2 cellular contexts compared by ENCODE assay signal in genomic region chr10:43436291-43437140, GRCh38.
A peak's percentile ranks its signal among the peaks of the same experiment; 100 is the strongest.
TF ChIP-seq lines count a peak whose summit lies in the region.

Gene ZNF487 (plus strand): TSS chr10:43437111. CDS start chr10:43475814, 38,703 bp downstream.

TF ChIP-seq in GM23338, 12 proteins besides CTCF, POLR2A, EP300 and RAD21:
- TF ChIP-seq ZNF462 (CRISPR knock-in tag; IDR thresholded peaks at IDR 0.05): no peak
- peak; percentile 89 for TF ChIP-seq CREB1 (CRISPR knock-in tag; IDR thresholded peaks at IDR 0.05; ENCODE audit: low read depth)
- peak; percentile 70 for TF ChIP-seq POLR2AphosphoS5 (IDR thresholded peaks at IDR 0.05; ENCODE audit: low read depth)
- TF ChIP-seq EZH2 (IDR thresholded peaks at IDR 0.05; ENCODE audit: low read depth, unreplicated experiment): no peak
- no peak for TF ChIP-seq REST (IDR thresholded peaks at IDR 0.05; ENCODE audit: unreplicated experiment)
- no peak for TF ChIP-seq JUNB (IDR thresholded peaks at IDR 0.05; ENCODE audit: unreplicated experiment)
- no peak for TF ChIP-seq EZH2phosphoT487 (IDR thresholded peaks at IDR 0.05; ENCODE audit: unreplicated experiment)
- TF ChIP-seq ZNF114 (CRISPR knock-in tag; IDR thresholded peaks at IDR 0.05): no peak
- no peak for TF ChIP-seq NANOG (IDR thresholded peaks at IDR 0.05; ENCODE audit: borderline replicate concordance)
- TF ChIP-seq ETS1 (IDR thresholded peaks at IDR 0.05): no peak
- TF ChIP-seq ZNF331 (CRISPR knock-in tag; IDR thresholded peaks at IDR 0.05; ENCODE audit: low read depth): no peak
- TF ChIP-seq STAT1 (IDR thresholded peaks at IDR 0.05; ENCODE audit: unreplicated experiment): no peak
TF ChIP-seq in GM23338: peak in this region for 2.

TF ChIP-seq in SK-N-SH, 30 proteins besides CTCF, POLR2A, EP300 and RAD21 (continued from another document):
- peak; percentile 60 for TF ChIP-seq MXI1 (IDR thresholded peaks at IDR 0.05; ENCODE audit: low read depth, low read length)
- TF ChIP-seq POLR2AphosphoS5 (IDR thresholded peaks at IDR 0.05; ENCODE audit: low read depth, low read length): peak; percentile 84
- TF ChIP-seq IRF3 (IDR thresholded peaks at IDR 0.05; ENCODE audit: low read depth, low read length): no peak
- peak; percentile 16; the same call in 1 of the 2 replicates for TF ChIP-seq NRF1 (IDR thresholded peaks at IDR 0.05; ENCODE audit: low read depth, low read length)
- TF ChIP-seq PBX3 (IDR thresholded peaks at IDR 0.05): no peak
- TF ChIP-seq MAX (IDR thresholded peaks at IDR 0.05; ENCODE audit: low read depth): peak; percentile 75; the same call in 1 of the 2 replicates
- peak; percentile 58 for TF ChIP-seq GABPA (IDR thresholded peaks at IDR 0.05; ENCODE audit: low read depth)
- no peak for TF ChIP-seq FOSL2 (IDR thresholded peaks at IDR 0.05; ENCODE audit: borderline replicate concordance, low read depth)
- no peak for TF ChIP-seq ZBTB33 (IDR thresholded peaks at IDR 0.05; ENCODE audit: borderline replicate concordance, low read depth)
- TF ChIP-seq ELF1 (IDR thresholded peaks at IDR 0.05): peak; percentile 80
- TF ChIP-seq RCOR1 (IDR thresholded peaks at IDR 0.05; ENCODE audit: low read length): no peak
- no peak for TF ChIP-seq EZH2phosphoT487 (IDR thresholded peaks at IDR 0.05; ENCODE audit: borderline replicate concordance, low read depth)
- no peak for TF ChIP-seq RFX5 (IDR thresholded peaks at IDR 0.05; ENCODE audit: low read length)
- no peak for TF ChIP-seq SMC3 (IDR thresholded peaks at IDR 0.05; ENCODE audit: low read depth, low read length)
- peak; percentile 45; the same call in 1 of the 2 replicates for TF ChIP-seq TAF1 (IDR thresholded peaks at IDR 0.05; ENCODE audit: borderline replicate concordance, low read depth, low read length)
- no peak for TF ChIP-seq RXRA (IDR thresholded peaks at IDR 0.05; ENCODE audit: borderline replicate concordance, low read depth)
- TF ChIP-seq REST (IDR thresholded peaks at IDR 0.05; ENCODE audit: low read depth, low read length): no peak
